ENCODE assay signal across 11 cellular contexts in the genomic region with DNA sequence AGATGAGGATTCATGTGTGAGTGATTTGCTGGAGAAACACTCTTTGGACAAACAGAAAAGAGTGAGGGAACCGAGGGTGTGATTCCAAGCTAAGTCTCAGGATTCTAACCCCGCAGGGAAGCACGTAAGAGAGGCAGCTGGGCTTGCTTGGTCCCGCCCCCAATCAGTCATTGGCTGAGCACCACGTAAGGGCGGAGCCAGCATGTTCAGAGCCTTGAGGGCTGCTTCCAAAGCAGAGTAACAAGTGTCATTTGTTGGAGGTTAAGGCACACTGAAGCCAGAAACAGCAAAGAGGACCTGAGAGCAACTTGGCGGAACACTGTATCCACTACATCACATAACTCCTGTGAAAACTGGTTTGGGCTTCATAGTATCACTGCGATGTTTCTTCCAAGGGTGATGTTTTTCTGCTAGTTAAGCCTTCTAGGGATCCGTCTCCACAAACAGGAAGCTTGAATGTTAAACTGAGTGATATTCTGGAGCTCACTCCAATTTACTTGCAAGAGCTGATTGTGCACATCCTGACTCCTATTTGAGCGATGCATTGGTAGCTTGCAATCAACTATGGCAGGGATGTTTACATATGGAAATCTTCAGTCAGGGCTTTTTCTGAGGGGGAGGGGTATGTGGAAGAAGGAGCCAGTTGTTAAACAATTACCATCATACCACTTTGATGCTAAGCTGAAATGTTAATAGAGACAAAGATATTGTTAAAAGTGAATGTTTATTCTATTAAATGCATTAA. TPM values are rescaled to one million over a fixed set of nuclear protein-coding genes. Genes with fewer than 3 reads are reported as not detected.
DNase-seq lines count a peak whose midpoint lies in the region; ATAC-seq and TF ChIP-seq lines count a peak whose summit lies in the region.
"Had no signal": no experiment of that assay in that cellular context is flagged by ENCODE, and none has a peak within 500 bp of the region (broad histone marks: within the 10 kb centered on the region; RNA-seq: fewer than 3 reads in every experiment).

No MANE protein-coding gene starts in this region.

- no peaks in the 10 kb centered on the region for H3K9me3 Mint-ChIP-seq in activated CD4-positive, alpha-beta T cell treated with anti-CD3 and anti-CD28 coated beads for 36 hours (ENCODE audit: low read depth)
- no peaks in the 10 kb centered on the region for H3K9me3 Mint-ChIP-seq in activated naive CD8-positive, alpha-beta T cell treated with anti-CD3 and anti-CD28 coated beads for 36 hours
- H3K9me3 Mint-ChIP-seq: activated T-helper 2 cell treated with anti-CD3 and anti-CD28 coated beads, Interferon-gamma antibody, Interleukin-2, Interleukin-4, amounts not matched to agents 10 μg/mL and 5 μg/mL and 100 μg/mL, durations not matched to agents 14 hours and 24 hours and 36 hours had no signal

- H3K4me3 ChIP-seq in RWPE2 (ENCODE audit: severe bottlenecking) (no peak overlapping the region), testis (no peak overlapping the region), left lung (no peak overlapping the region)

- no peak overlapping the region for H3K27ac Mint-ChIP-seq in activated CD4-positive, alpha-beta T cell treated with anti-CD3 and anti-CD28 coated beads for 36 hours
- H3K27ac Mint-ChIP-seq in activated naive CD8-positive, alpha-beta T cell treated with anti-CD3 and anti-CD28 coated beads for 36 hours: no peak overlapping the region
- H3K27ac Mint-ChIP-seq: activated T-helper 2 cell treated with anti-CD3 and anti-CD28 coated beads, Interferon-gamma antibody, Interleukin-2, Interleukin-4, amounts not matched to agents 10 μg/mL and 5 μg/mL and 100 μg/mL, durations not matched to agents 14 hours and 24 hours and 36 hours; naive thymus-derived CD4-positive, alpha-beta T cell had no signal

- CTCF ChIA-PET in activated CD4-positive, alpha-beta T cell treated with anti-CD3 and anti-CD28 coated beads for 36 hours (lab: Charles Lee): no interaction called here

- H3K27ac ChIP-seq in RWPE2 (ENCODE audit: poor library complexity, severe bottlenecking) (no peak overlapping the region), testis (no peak overlapping the region), left lung (no peak overlapping the region)

- no peaks in the 10 kb centered on the region for H3K36me3 ChIP-seq in RWPE2 (ENCODE audit: low read depth)
- H3K36me3 ChIP-seq in testis (ENCODE audit: low read depth, missing control alignments): no peaks in the 10 kb centered on the region
- H3K36me3 ChIP-seq in left lung: no peaks in the 10 kb centered on the region

- ATAC-seq in activated CD4-positive, alpha-beta T cell treated with anti-CD3 and anti-CD28 coated beads for 36 hours: no peak
- ATAC-seq in RWPE2 (ENCODE audit: low read depth) (peak; percentile 64), left lung (no peak)
- ATAC-seq: naive thymus-derived CD4-positive, alpha-beta T cell had no signal

- WGBS in testis, 2 donors: 15 to 30% methylated on average over 10 of the region's 10 CpGs

- H3K27me3 ChIP-seq in RWPE2 (ENCODE audit: insufficient read depth, poor library complexity, severe bottlenecking) (no peaks in the 10 kb centered on the region), testis (no peaks in the 10 kb centered on the region), left lung (no peaks in the 10 kb centered on the region)

- peaks cover 10% of the 10 kb centered on the region for H3K27me3 Mint-ChIP-seq in activated CD4-positive, alpha-beta T cell treated with anti-CD3 and anti-CD28 coated beads for 36 hours
- H3K27me3 Mint-ChIP-seq in activated naive CD8-positive, alpha-beta T cell treated with anti-CD3 and anti-CD28 coated beads for 36 hours: peaks cover 32% of the 10 kb centered on the region

- no peaks in the 10 kb centered on the region for H3K9me3 ChIP-seq in RWPE2 (ENCODE audit: severe bottlenecking)
- H3K9me3 ChIP-seq in testis: no peaks in the 10 kb centered on the region
- H3K9me3 ChIP-seq in left lung: no peaks in the 10 kb centered on the region

- POLR2A ChIA-PET in activated CD4-positive, alpha-beta T cell treated with anti-CD3 and anti-CD28 coated beads for 36 hours (lab: Charles Lee): no interaction called here

- no peak for TF ChIP-seq CTCF in RWPE2 (IDR thresholded peaks at IDR 0.05; ENCODE audit: poor library complexity, severe bottlenecking)
- no peak for TF ChIP-seq CTCF in testis (IDR thresholded peaks at IDR 0.05)
- TF ChIP-seq CTCF in left lung (IDR thresholded peaks at IDR 0.05): no peak

- H3K4me3 Mint-ChIP-seq in activated CD4-positive, alpha-beta T cell treated with anti-CD3 and anti-CD28 coated beads for 36 hours: no peak overlapping the region
- H3K4me3 Mint-ChIP-seq in activated naive CD8-positive, alpha-beta T cell treated with anti-CD3 and anti-CD28 coated beads for 36 hours: no peak overlapping the region
- H3K4me3 Mint-ChIP-seq: naive thymus-derived CD4-positive, alpha-beta T cell had no signal

- intact Hi-C loops in activated CD4-positive, alpha-beta T cell treated with anti-CD3 and anti-CD28 coated beads for 36 hours (cut with DNase I, micrococcal nuclease): no loop called here
- intact Hi-C loops in testis (cut with DNase I; ENCODE audit: low total_unique reads) (no loop called here), left lung (cut with DNase I) (no loop called here)

- H3K4me1 ChIP-seq in RWPE2 (ENCODE audit: insufficient read depth, poor library complexity, severe bottlenecking) (no peaks in the 10 kb centered on the region), testis (no peaks in the 10 kb centered on the region), left lung (no peaks in the 10 kb centered on the region)

- peak; percentile 5 for DNase-seq in activated CD4-positive, alpha-beta T cell treated with anti-CD3 and anti-CD28 coated beads for 36 hours
- DNase-seq in activated CD4-positive, alpha-beta T cell treated with anti-CD3 and anti-CD28 coated beads for 48 hours: no peak
- DNase-seq in RWPE2 (ENCODE audit: low spot score) (no peak), iPS DF 4.7 (ENCODE audit: extremely low read depth, low spot score) (peak; percentile 44), testis (peak; percentile 64), left lung (no peak)
- DNase-seq in activated naive CD8-positive, alpha-beta T cell treated with anti-CD3 and anti-CD28 coated beads for 36 hours: no peak
- DNase-seq in activated CD4-positive, alpha-beta T cell treated with anti-CD3 and anti-CD28 coated beads, Interleukin-2, amount 50 U/mL, for 1 hour: no peak
- DNase-seq: naive thymus-derived CD4-positive, alpha-beta T cell; T-helper 1 cell had no signal

- H3K36me3 Mint-ChIP-seq in activated CD4-positive, alpha-beta T cell treated with anti-CD3 and anti-CD28 coated beads for 36 hours (ENCODE audit: low read depth): no peaks in the 10 kb centered on the region
- no peaks in the 10 kb centered on the region for H3K36me3 Mint-ChIP-seq in activated naive CD8-positive, alpha-beta T cell treated with anti-CD3 and anti-CD28 coated beads for 36 hours
- H3K36me3 Mint-ChIP-seq: naive thymus-derived CD4-positive, alpha-beta T cell had no signal

- no peak for TF ChIP-seq POLR2A in testis (IDR thresholded peaks at IDR 0.05)

- peaks cover 6% of the 10 kb centered on the region for H3K4me1 Mint-ChIP-seq in activated CD4-positive, alpha-beta T cell treated with anti-CD3 and anti-CD28 coated beads for 36 hours
- peaks cover 5% of the 10 kb centered on the region for H3K4me1 Mint-ChIP-seq in activated naive CD8-positive, alpha-beta T cell treated with anti-CD3 and anti-CD28 coated beads for 36 hours

RNA-seq across cellular contexts. Expression of a gene that starts 43.3 kb away (rescaled TPM):
- not detected for total RNA-seq in activated CD4-positive, alpha-beta T cell treated with anti-CD3 and anti-CD28 coated beads for 36 hours
- total RNA-seq in testis (under 1 TPM; 0.24 to 0.37 TPM), left lung (not detected)
- polyA plus RNA-seq in testis (ENCODE audit: insufficient read depth, low read depth, low replicate concordance): 0.94 TPM
- not detected for total RNA-seq in activated naive CD8-positive, alpha-beta T cell treated with anti-CD3 and anti-CD28 coated beads for 36 hours
- total RNA-seq: activated T-helper 2 cell treated with anti-CD3 and anti-CD28 coated beads, Interferon-gamma antibody, Interleukin-2, Interleukin-4, amounts not matched to agents 10 μg/mL and 5 μg/mL and 100 μg/mL, durations not matched to agents 14 hours and 24 hours and 36 hours; naive thymus-derived CD4-positive, alpha-beta T cell had no signal
- polyA plus RNA-seq: naive thymus-derived CD4-positive, alpha-beta T cell had no signal

Comparison
In these comparisons a context has a peak if more than half of its experiments do, and no peak if none do; other contexts are left out.
1. DNase-seq: peak in activated CD4-positive, alpha-beta T cell treated with anti-CD3 and anti-CD28 coated beads for 36 hours (single experiment), iPS DF 4.7 (single experiment) and testis (single experiment); none in activated CD4-positive, alpha-beta T cell treated with anti-CD3 and anti-CD28 coated beads for 48 hours (single experiment), RWPE2 (single experiment), activated naive CD8-positive, alpha-beta T cell treated with anti-CD3 and anti-CD28 coated beads for 36 hours (single experiment), left lung (0 of 2) and activated CD4-positive, alpha-beta T cell treated with anti-CD3 and anti-CD28 coated beads, Interleukin-2, amount 50 U/mL, for 1 hour (single experiment).